10 cellular contexts compared by ENCODE assay signal in the genomic region with DNA sequence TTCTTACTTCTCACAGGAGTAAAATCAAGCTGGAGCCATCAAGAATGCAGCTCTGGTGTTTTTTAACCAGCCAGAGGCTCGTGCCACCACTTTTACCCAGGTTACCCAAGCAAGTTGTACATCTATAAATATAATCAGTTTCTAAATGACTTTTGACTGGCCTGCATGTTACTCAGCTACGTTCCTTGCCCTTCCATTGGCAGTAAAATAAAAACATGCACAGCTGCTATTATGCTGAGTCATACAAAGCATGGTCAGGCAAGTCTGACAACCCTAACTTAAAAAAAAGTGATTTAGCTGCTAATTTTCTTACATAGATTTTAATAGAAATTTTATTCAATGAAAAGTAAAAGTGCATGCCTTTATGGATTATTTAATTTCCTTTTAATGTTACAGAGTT.
A peak's percentile ranks its signal among the peaks of the same experiment; 100 is the strongest.
DNase-seq lines count a peak whose midpoint lies in the region; ATAC-seq and TF ChIP-seq lines count a peak whose summit lies in the region.
"Had no signal": no experiment of that assay in that cellular context is flagged by ENCODE, and none has a peak within 500 bp of the region (broad histone marks: within the 10 kb centered on the region; RNA-seq: fewer than 3 reads in every experiment).

No MANE protein-coding gene starts in this region.

- peak; percentile 55 for DNase-seq in A172 (ENCODE audit: low spot score)
- DNase-seq in cardiac fibroblast (ENCODE audit: low read depth in 2 of 2), result peak; percentile 56 to 78
- DNase-seq in activated CD8-positive, alpha-beta memory T cell treated with anti-CD3 and anti-CD28 coated beads, Interleukin-2, amount 10 ng/mL, durations not matched to agents 7 days and 5 days, result no peak
- DNase-seq in CD4-positive, alpha-beta T cell, result no peak
- no peak for DNase-seq in effector CD8-positive, alpha-beta T cell (lab: John Stamatoyannopoulos, UW)
- DNase-seq in SHP77 (lab: John Stamatoyannopoulos, UW), result no peak

- no peaks in the 10 kb centered on the region for H3K9me3 Mint-ChIP-seq in activated CD8-positive, alpha-beta memory T cell treated with anti-CD3 and anti-CD28 coated beads, Interleukin-2, amount 10 ng/mL, durations not matched to agents 7 days and 5 days (ENCODE audit: low read depth)
- no peaks in the 10 kb centered on the region for H3K9me3 Mint-ChIP-seq in CD4-positive, alpha-beta T cell
- H3K9me3 Mint-ChIP-seq: IgD-negative memory B cell had no signal

- H3K4me3 Mint-ChIP-seq in activated CD8-positive, alpha-beta memory T cell treated with anti-CD3 and anti-CD28 coated beads, Interleukin-2, amount 10 ng/mL, durations not matched to agents 7 days and 5 days, result no peak overlapping the region
- no peak overlapping the region for H3K4me3 Mint-ChIP-seq in CD4-positive, alpha-beta T cell
- H3K4me3 Mint-ChIP-seq: B cell, IgD-negative memory B cell had no signal

- no peaks in the 10 kb centered on the region for H3K4me1 Mint-ChIP-seq in activated CD8-positive, alpha-beta memory T cell treated with anti-CD3 and anti-CD28 coated beads, Interleukin-2, amount 10 ng/mL, durations not matched to agents 7 days and 5 days
- no peaks in the 10 kb centered on the region for H3K4me1 Mint-ChIP-seq in CD4-positive, alpha-beta T cell (ENCODE audit: low read depth)
- H3K4me1 Mint-ChIP-seq: B cell, IgD-negative memory B cell had no signal

- TF ChIP-seq CTCF in cardiac fibroblast (IDR thresholded peaks at IDR 0.05; ENCODE audit: low read depth, low read length), result no peak
- TF ChIP-seq CTCF in CD4-positive, alpha-beta T cell (IDR thresholded peaks at IDR 0.05), result no peak

- H3K27ac Mint-ChIP-seq in activated CD8-positive, alpha-beta memory T cell treated with anti-CD3 and anti-CD28 coated beads, Interleukin-2, amount 10 ng/mL, durations not matched to agents 7 days and 5 days, result no peak overlapping the region
- H3K27ac Mint-ChIP-seq in CD4-positive, alpha-beta T cell, result no peak overlapping the region
- H3K27ac Mint-ChIP-seq: B cell, IgD-negative memory B cell had no signal

- CTCF ChIA-PET in activated CD8-positive, alpha-beta memory T cell treated with anti-CD3 and anti-CD28 coated beads, Interleukin-2, amount 10 ng/mL, durations not matched to agents 7 days and 5 days (lab: Charles Lee), result no interaction called here
- CTCF ChIA-PET in CD4-positive, alpha-beta T cell (lab: Charles Lee), result no interaction called here

- no peaks in the 10 kb centered on the region for H3K36me3 Mint-ChIP-seq in activated CD8-positive, alpha-beta memory T cell treated with anti-CD3 and anti-CD28 coated beads, Interleukin-2, amount 10 ng/mL, durations not matched to agents 7 days and 5 days
- no peaks in the 10 kb centered on the region for H3K36me3 Mint-ChIP-seq in CD4-positive, alpha-beta T cell (ENCODE audit: low read depth)

- no peaks in the 10 kb centered on the region for H3K27me3 Mint-ChIP-seq in activated CD8-positive, alpha-beta memory T cell treated with anti-CD3 and anti-CD28 coated beads, Interleukin-2, amount 10 ng/mL, durations not matched to agents 7 days and 5 days
- no peaks in the 10 kb centered on the region for H3K27me3 Mint-ChIP-seq in CD4-positive, alpha-beta T cell
- H3K27me3 Mint-ChIP-seq: B cell, IgD-negative memory B cell had no signal

- H3K27ac ChIP-seq in CD4-positive, alpha-beta T cell (ENCODE audit: low read depth, low read length), result no peak overlapping the region

- H3K4me3 ChIP-seq in cardiac fibroblast (replicated peaks in 1 of 2; ENCODE audit: low read depth in 2 of 2, low read length in 2 of 2), result no peak overlapping the region

- POLR2A ChIA-PET in CD4-positive, alpha-beta T cell (lab: Charles Lee), result no interaction called here

- H3K27me3 ChIP-seq in CD4-positive, alpha-beta T cell (ENCODE audit: control insufficient read depth, insufficient read depth, low read length), result no peaks in the 10 kb centered on the region

- intact Hi-C loops in CD4-positive, alpha-beta T cell (cut with DNase I, micrococcal nuclease), result no loop called here

- peak; percentile 76 for ATAC-seq in GM19455 (IDR thresholded peaks at IDR 0.05; ENCODE audit: unreplicated experiment)
- ATAC-seq in HG03378 (IDR thresholded peaks at IDR 0.05; ENCODE audit: unreplicated experiment), result peak; percentile 98
- no peak for ATAC-seq in activated CD8-positive, alpha-beta memory T cell treated with anti-CD3 and anti-CD28 coated beads, Interleukin-2, amount 10 ng/mL, durations not matched to agents 7 days and 5 days
- ATAC-seq in CD4-positive, alpha-beta T cell (ENCODE audit: poor library complexity), result no peak

- no peaks in the 10 kb centered on the region for H3K9me3 ChIP-seq in CD4-positive, alpha-beta T cell (ENCODE audit: control insufficient read depth, low read length)

Comparison
In these comparisons a context has a peak if more than half of its experiments do, and no peak if none do; other contexts are left out.
1. DNase-seq: peak in A172 (single experiment) and cardiac fibroblast (2 of 2); none in activated CD8-positive, alpha-beta memory T cell treated with anti-CD3 and anti-CD28 coated beads, Interleukin-2, amount 10 ng/mL, durations not matched to agents 7 days and 5 days (single experiment), CD4-positive, alpha-beta T cell (0 of 10), effector CD8-positive, alpha-beta T cell (single experiment) and SHP77 (0 of 2).
2. ATAC-seq: peak in GM19455 (single experiment) and HG03378 (single experiment); none in activated CD8-positive, alpha-beta memory T cell treated with anti-CD3 and anti-CD28 coated beads, Interleukin-2, amount 10 ng/mL, durations not matched to agents 7 days and 5 days (single experiment) and CD4-positive, alpha-beta T cell (single experiment).